In genomic region chr12:122506393-122506938, GRCh38 we compare ENCODE assay signal across 2 cellular contexts.
TF ChIP-seq lines count a peak whose summit lies in the region.

No MANE protein-coding gene starts in this region.

TF ChIP-seq in HepG2, 621 proteins besides CTCF, POLR2A, EP300 and RAD21:
- TF ChIP-seq MAFK (conservative IDR thresholded peaks at IDR 0.05 in 1 of 2, IDR thresholded peaks at IDR 0.05 in 1 of 2; ENCODE audit: low read length in 2 of 2) (peak; percentile 28 to 69; a peak in 3 of 4 replicates), MAFF (IDR thresholded peaks at IDR 0.05; ENCODE audit: low read depth, low read length) (0 out of 2 replicates have a peak, but pooled peaks have one; percentile 23), DPF2 (CRISPR knock-in tag; IDR thresholded peaks at IDR 0.05; ENCODE audit: borderline replicate concordance, low read depth) (no peak)
TF ChIP-seq in HepG2: peak in this region for 2.

TF ChIP-seq in GM23338, 12 proteins besides CTCF, POLR2A, EP300 and RAD21:
- TF ChIP-seq CREB1 (CRISPR knock-in tag; IDR thresholded peaks at IDR 0.05; ENCODE audit: low read depth), result no peak
- no peak for TF ChIP-seq STAT1 (IDR thresholded peaks at IDR 0.05; ENCODE audit: unreplicated experiment)
- no peak for TF ChIP-seq ZNF114 (CRISPR knock-in tag; IDR thresholded peaks at IDR 0.05)
- no peak for TF ChIP-seq ZNF331 (CRISPR knock-in tag; IDR thresholded peaks at IDR 0.05; ENCODE audit: low read depth)
- no peak for TF ChIP-seq ZNF462 (CRISPR knock-in tag; IDR thresholded peaks at IDR 0.05)
- no peak for TF ChIP-seq POLR2AphosphoS5 (IDR thresholded peaks at IDR 0.05; ENCODE audit: low read depth)
- no peak for TF ChIP-seq REST (IDR thresholded peaks at IDR 0.05; ENCODE audit: unreplicated experiment)
- TF ChIP-seq NANOG (IDR thresholded peaks at IDR 0.05; ENCODE audit: borderline replicate concordance), result no peak
- no peak for TF ChIP-seq EZH2 (IDR thresholded peaks at IDR 0.05; ENCODE audit: low read depth, unreplicated experiment)
- TF ChIP-seq ETS1 (IDR thresholded peaks at IDR 0.05), result no peak
- no peak for TF ChIP-seq EZH2phosphoT487 (IDR thresholded peaks at IDR 0.05; ENCODE audit: unreplicated experiment)
- TF ChIP-seq JUNB (IDR thresholded peaks at IDR 0.05; ENCODE audit: unreplicated experiment), result no peak
